21 cellular contexts compared by ENCODE assay signal in genomic region chr6:158694913-158695312, GRCh38.
"Had no signal": no experiment of that assay in that cellular context is flagged by ENCODE, and none has a peak within 500 bp of the region (broad histone marks: within the 10 kb centered on the region; RNA-seq: fewer than 3 reads in every experiment).

No MANE protein-coding gene starts in this region.

- H3K9me3 ChIP-seq: colonic mucosa, esophagus squamous epithelium, neutrophil, right atrium auricular region, suprapubic skin, thyroid gland had no signal

- H3K27ac ChIP-seq: colonic mucosa, esophagus squamous epithelium, neutrophil, right atrium auricular region, suprapubic skin had no signal

- H3K27me3 Mint-ChIP-seq: type B pancreatic cell had no signal

- H3K27me3 ChIP-seq: colonic mucosa, esophagus squamous epithelium, neutrophil, right atrium auricular region, suprapubic skin, thyroid gland had no signal

- H3K4me1 Mint-ChIP-seq: nephron had no signal

- H3K4me3 Mint-ChIP-seq: naive B cell; nephron; stimulated activated effector memory CD8-positive, alpha-beta T cell treated with anti-CD3 and anti-CD28 coated beads, Interleukin-12 subunit alpha, Interleukin-12 subunit beta, amount 100 ng/mL, for 72 hours; type B pancreatic cell had no signal

- H3K36me3 ChIP-seq: colonic mucosa, esophagus squamous epithelium, right atrium auricular region, suprapubic skin, thyroid gland had no signal

- H3K9me3 Mint-ChIP-seq: naive B cell; nephron; stimulated activated effector memory CD8-positive, alpha-beta T cell treated with anti-CD3 and anti-CD28 coated beads, Interleukin-12 subunit alpha, Interleukin-12 subunit beta, amount 100 ng/mL, for 72 hours; type B pancreatic cell had no signal

- H3K4me1 ChIP-seq: colonic mucosa, right atrium auricular region, suprapubic skin had no signal

- H3K36me3 Mint-ChIP-seq: naive B cell, type B pancreatic cell had no signal

- H3K27ac Mint-ChIP-seq: naive B cell; nephron; stimulated activated effector memory CD8-positive, alpha-beta T cell treated with anti-CD3 and anti-CD28 coated beads, Interleukin-12 subunit alpha, Interleukin-12 subunit beta, amount 100 ng/mL, for 72 hours; type B pancreatic cell had no signal

- ATAC-seq: left cardiac atrium; left ventricle myocardium superior; stimulated activated effector memory CD8-positive, alpha-beta T cell treated with anti-CD3 and anti-CD28 coated beads, Interleukin-12 subunit alpha, Interleukin-12 subunit beta, amount 100 ng/mL, for 72 hours; stimulated activated naive CD8-positive, alpha-beta T cell treated with anti-CD3 and anti-CD28 coated beads, Interleukin-15, Interleukin-2, amounts not matched to agents 100 U/mL and 50 U/mL, for 24 hours had no signal

- DNase-seq: colonic mucosa; dermis blood vessel endothelial cell; esophagus squamous epithelium; foreskin fibroblast; kidney; left cardiac atrium; left ventricle myocardium superior; mesendoderm; naive B cell; posterior cingulate gyrus; small intestine; stimulated activated CD4-positive, alpha-beta T cell treated with anti-CD3 and anti-CD28 coated beads, Interleukin-2, amount 100 ng/mL, for 48 hours; stimulated activated naive CD8-positive, alpha-beta T cell treated with anti-CD3 and anti-CD28 coated beads, Interleukin-15, Interleukin-2, amounts not matched to agents 100 U/mL and 50 U/mL, for 24 hours; thyroid gland had no signal

- H3K4me3 ChIP-seq: colonic mucosa, esophagus squamous epithelium, lung, right atrium auricular region, suprapubic skin, thyroid gland had no signal
